1 cellular context compared by ENCODE assay signal in genomic region chr13:111610077-111610476, GRCh38.
TF ChIP-seq lines count a peak whose summit lies in the region.

No MANE protein-coding gene starts in this region.

TF ChIP-seq in H1, 55 proteins besides CTCF, POLR2A, EP300 and RAD21:
- TF ChIP-seq BRCA1 (IDR thresholded peaks at IDR 0.05; ENCODE audit: low read depth, low read length): no peak
- no peak for TF ChIP-seq POLR2AphosphoS5 (IDR thresholded peaks at IDR 0.05; ENCODE audit: low read depth, low read length)
- TF ChIP-seq TEAD4 (IDR thresholded peaks at IDR 0.05; ENCODE audit: low read depth, low read length): no peak
